Comparison of ENCODE assay signal across 11 cellular contexts in the genomic region with DNA sequence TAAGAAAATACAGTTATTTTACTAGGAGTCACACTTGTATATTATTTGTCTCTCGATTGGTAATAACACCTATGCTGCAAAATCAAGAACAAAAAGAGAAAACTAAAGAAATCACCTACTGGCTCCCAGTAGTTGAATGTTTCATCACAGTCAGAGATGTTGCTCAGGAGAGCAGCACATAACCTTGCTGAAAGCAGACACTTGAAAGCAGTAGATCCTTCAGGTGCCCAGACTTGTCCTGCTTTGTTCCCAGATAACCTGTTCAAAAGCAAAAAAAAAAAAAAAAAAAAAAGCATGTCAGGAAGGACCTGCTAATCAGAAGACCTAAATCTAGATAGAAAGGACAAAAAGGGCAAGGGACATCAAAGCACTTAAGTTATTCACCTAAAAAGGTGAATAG. TPM values are rescaled to one million over a fixed set of nuclear protein-coding genes. Genes with fewer than 3 reads are reported as not detected.
DNase-seq lines count a peak whose midpoint lies in the region; TF ChIP-seq lines count a peak whose summit lies in the region.
"Had no signal": no experiment of that assay in that cellular context is flagged by ENCODE, and none has a peak within 500 bp of the region (broad histone marks: within the 10 kb centered on the region; RNA-seq: fewer than 3 reads in every experiment).

No MANE protein-coding gene starts in this region.

- no peak overlapping the region for H3K27ac ChIP-seq in parathyroid adenoma
- peak overlapping the region in 1 of 8 donors; percentile 95 for H3K27ac ChIP-seq in spleen

- no peaks in the 10 kb centered on the region for H3K27me3 ChIP-seq in endocrine pancreas (ENCODE audit: control insufficient read depth, insufficient read depth, low read length)
- no peaks in the 10 kb centered on the region for H3K27me3 ChIP-seq in parathyroid adenoma (ENCODE audit: control insufficient read depth, insufficient read depth, low read length)
- no peaks in the 10 kb centered on the region for H3K27me3 ChIP-seq in spleen (replicated peaks in 1 of 7)
- H3K27me3 ChIP-seq: colonic mucosa had no signal

- H3K79me2 ChIP-seq in parathyroid adenoma, result no peaks in the 10 kb centered on the region

- H3K9ac ChIP-seq in endocrine pancreas (ENCODE audit: control insufficient read depth, insufficient read depth, low read length), result no peak overlapping the region
- H3K9ac ChIP-seq in parathyroid adenoma, result no peak overlapping the region

- H3K4me2 ChIP-seq in parathyroid adenoma (ENCODE audit: low read length), result peak overlapping the region; percentile 78

- H2AFZ ChIP-seq in parathyroid adenoma, result no peak overlapping the region

- no peaks in the 10 kb centered on the region for H3K27me3 Mint-ChIP-seq in T-helper 2 cell treated with Interferon-gamma antibody and Interleukin-4, amounts not matched to agents 5 μg/mL and 100 μg/mL, for 36 hours (ENCODE audit: low read depth)
- H3K27me3 Mint-ChIP-seq: activated CD8-positive, alpha-beta memory T cell treated with anti-CD3 and anti-CD28 coated beads, Interleukin-2, amount 10 ng/mL, durations not matched to agents 7 days and 5 days had no signal

- H3K4me3 ChIP-seq in endocrine pancreas (ENCODE audit: control insufficient read depth, insufficient read depth, low read length) (peak overlapping the region; percentile 71), parathyroid adenoma (ENCODE audit: low read depth, low read length) (peak overlapping the region; percentile 81), spleen (peak overlapping the region in 4 of 8 donors; percentile 91 to 98 (median 95))

- intact Hi-C loops in spleen (cut with DNase I; ENCODE audit: low total_unique reads), result no loop called here

- H3K36me3 ChIP-seq in endocrine pancreas (ENCODE audit: control insufficient read depth, insufficient read depth, low read length) (peaks cover 3% of the 10 kb centered on the region), parathyroid adenoma (ENCODE audit: control insufficient read depth, insufficient read depth, low read length) (no peaks in the 10 kb centered on the region), spleen (peaks cover 0 to 45% (median 32%) of the 10 kb centered on the region in 6 donors)
- H3K36me3 ChIP-seq: colonic mucosa had no signal

- peak overlapping the region; percentile 28 for H3K4me3 Mint-ChIP-seq in T-helper 2 cell treated with Interferon-gamma antibody and Interleukin-4, amounts not matched to agents 5 μg/mL and 100 μg/mL, for 36 hours

- H3K36me3 Mint-ChIP-seq in T-helper 2 cell treated with Interferon-gamma antibody and Interleukin-4, amounts not matched to agents 5 μg/mL and 100 μg/mL, for 36 hours (ENCODE audit: low read depth), result peaks cover 29% of the 10 kb centered on the region

- WGBS in spleen, 5 donors, result 90 to 100% (median 100%) methylated on average over 1 of the region's 1 CpG

- TF ChIP-seq POLR2A in spleen (IDR thresholded peaks at IDR 0.05), result no peak

- H3K4me1 ChIP-seq in endocrine pancreas (ENCODE audit: control insufficient read depth, insufficient read depth, low read length) (no peaks in the 10 kb centered on the region), parathyroid adenoma (no peaks in the 10 kb centered on the region), spleen (peaks cover 9 to 38% (median 20%) of the 10 kb centered on the region in 6 donors)

- DNase-seq in T-helper 2 cell treated with Interferon-gamma antibody and Interleukin-4, amounts not matched to agents 5 μg/mL and 100 μg/mL, for 36 hours (ENCODE audit: low spot score), result no peak
- DNase-seq in T-helper 2 cell (no peak), NCI-H1105 (lab: John Stamatoyannopoulos, UW) (peak; percentile 1), mesenteric fat pad (ENCODE audit: low spot score) (no peak), spleen (no peak), NCI-H1436 (lab: John Stamatoyannopoulos, UW) (no peak)
- DNase-seq: activated CD8-positive, alpha-beta memory T cell treated with anti-CD3 and anti-CD28 coated beads, Interleukin-2, amount 10 ng/mL, durations not matched to agents 7 days and 5 days; NCI-H1436 treated with DMSO at 0.1 percent for 48 hours had no signal

- H3K9me3 ChIP-seq in endocrine pancreas (ENCODE audit: control insufficient read depth, low read length) (no peaks in the 10 kb centered on the region), parathyroid adenoma (ENCODE audit: control insufficient read depth, low read length) (no peaks in the 10 kb centered on the region), spleen (no peaks in the 10 kb centered on the region)
- H3K9me3 ChIP-seq: colonic mucosa had no signal

- H3K4me1 Mint-ChIP-seq in T-helper 2 cell treated with Interferon-gamma antibody and Interleukin-4, amounts not matched to agents 5 μg/mL and 100 μg/mL, for 36 hours (ENCODE audit: low read depth), result peaks cover 13% of the 10 kb centered on the region

- no peaks in the 10 kb centered on the region for H3K9me3 Mint-ChIP-seq in T-helper 2 cell treated with Interferon-gamma antibody and Interleukin-4, amounts not matched to agents 5 μg/mL and 100 μg/mL, for 36 hours

- TF ChIP-seq CTCF in parathyroid adenoma (IDR thresholded peaks at IDR 0.05), result no peak
- no peak for TF ChIP-seq CTCF in spleen (IDR thresholded peaks at IDR 0.05 in 8 of 11, conservative IDR thresholded peaks at IDR 0.05 in 3 of 11)

- H3K27ac Mint-ChIP-seq in T-helper 2 cell treated with Interferon-gamma antibody and Interleukin-4, amounts not matched to agents 5 μg/mL and 100 μg/mL, for 36 hours, result no peak overlapping the region

RNA-seq across cellular contexts. Expression of a gene that starts 1.3 kb away (rescaled TPM):
- total RNA-seq in mesenteric fat pad (161 TPM), spleen (10 to 100 TPM; 24.6 to 57.5 (median 27.5) TPM)
- 10 to 100 TPM in 2 of 3 donors, 1 to 10 TPM in 1; 9.0 to 25.7 (median 13.9) TPM for polyA plus RNA-seq in spleen

RNA-seq across cellular contexts. Expression of a gene that starts 8.9 kb away (rescaled TPM):
- total RNA-seq in mesenteric fat pad (2.1 TPM), spleen (1 to 10 TPM; 1.9 to 4.0 (median 3.6) TPM)
- 1 to 10 TPM; 3.5 to 4.1 (median 3.7) TPM for polyA plus RNA-seq in spleen

RNA-seq across cellular contexts. Expression of a gene that starts 9.2 kb away (rescaled TPM):
- total RNA-seq in mesenteric fat pad (11.9 TPM), spleen (10 to 100 TPM in 6 of 7 donors, 1 to 10 TPM in 1; 9.4 to 15.3 (median 12.4) TPM)
- 10 to 100 TPM; 18.5 to 37.1 (median 29.4) TPM for polyA plus RNA-seq in spleen

RNA-seq across cellular contexts. Expression of a gene that starts 41.5 kb away (rescaled TPM):
- total RNA-seq in mesenteric fat pad (2,279 TPM), spleen (10 to 100 TPM; 11.2 to 78.7 (median 51.2) TPM)
- 10 to 100 TPM; 26.1 to 63.3 (median 58.5) TPM for polyA plus RNA-seq in spleen
- total RNA-seq: activated CD8-positive, alpha-beta memory T cell treated with anti-CD3 and anti-CD28 coated beads, Interleukin-2, amount 10 ng/mL, durations not matched to agents 7 days and 5 days had no signal

RNA-seq across cellular contexts. Expression of a gene that starts 42.4 kb away (rescaled TPM):
- total RNA-seq in mesenteric fat pad, result 17.1 TPM
- total RNA-seq in spleen, result 1 to 10 TPM in 3 of 7 donors, under 1 TPM in 2, not detected in 2; 0.60 to 1.9 (median 1.4) TPM
- 1 to 10 TPM; 2.8 to 6.0 (median 3.4) TPM for polyA plus RNA-seq in spleen
- total RNA-seq: activated CD8-positive, alpha-beta memory T cell treated with anti-CD3 and anti-CD28 coated beads, Interleukin-2, amount 10 ng/mL, durations not matched to agents 7 days and 5 days had no signal
